In the genomic region with DNA sequence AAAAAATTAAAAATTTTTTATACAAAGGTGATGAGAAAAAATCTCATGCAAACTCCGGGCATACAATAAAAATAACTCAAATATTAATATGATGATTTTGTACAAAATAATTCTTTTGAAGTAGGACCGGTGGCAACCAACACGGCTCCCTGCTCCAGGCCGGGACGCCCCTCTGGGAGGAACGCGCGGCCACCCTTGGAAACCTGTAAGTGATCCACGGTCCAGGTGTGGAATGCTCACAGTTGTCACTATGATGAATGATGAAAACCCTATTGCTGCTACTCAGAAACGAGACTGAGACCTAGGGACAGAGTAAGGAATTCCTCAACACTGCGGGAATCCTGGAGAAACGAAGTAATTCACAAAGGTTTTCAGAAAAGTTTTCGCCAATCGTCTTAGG, we compare ENCODE assay signal across 7 cellular contexts.
"Had no signal": no experiment of that assay in that cellular context is flagged by ENCODE, and none has a peak within 500 bp of the region (broad histone marks: within the 10 kb centered on the region; RNA-seq: fewer than 3 reads in every experiment).

No MANE protein-coding gene starts in this region.

- H3K4me3 ChIP-seq: GM23248 had no signal

- H3K27ac Mint-ChIP-seq: H9 had no signal

- H3K4me3 Mint-ChIP-seq: H9 had no signal

- H2AFZ ChIP-seq: GM23248 had no signal

- H3K27ac ChIP-seq: GM23248 had no signal

- H3K9ac ChIP-seq: GM23248 had no signal

- DNase-seq: GM23248, GOT3, H9, HCEC 1CT, IMR-90 had no signal

- FAIRE-seq: H54, HTR-8/SVneo had no signal
